ENCODE assay signal across 18 cellular contexts in the genomic region with DNA sequence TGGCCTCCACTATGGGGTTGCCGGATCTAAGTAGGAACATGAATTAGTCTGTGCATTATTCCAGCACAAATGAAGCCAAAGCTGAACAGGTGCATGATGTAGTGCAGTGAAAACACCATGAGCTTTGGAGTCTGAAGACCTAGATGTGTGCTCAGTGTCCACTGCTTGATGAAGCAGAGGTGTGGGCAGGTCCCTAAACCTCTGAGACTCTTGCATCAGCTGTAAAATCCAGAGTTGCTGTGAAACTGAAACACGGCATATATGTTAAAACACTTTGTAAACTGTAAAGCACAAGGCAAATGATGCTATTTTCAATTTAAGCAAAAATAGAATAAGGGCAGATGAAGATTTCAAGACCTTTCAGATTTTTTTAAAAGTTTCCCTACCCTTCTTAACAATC.
DNase-seq lines count a peak whose midpoint lies in the region; ATAC-seq and TF ChIP-seq lines count a peak whose summit lies in the region.
"Had no signal": no experiment of that assay in that cellular context is flagged by ENCODE, and none has a peak within 500 bp of the region (broad histone marks: within the 10 kb centered on the region; RNA-seq: fewer than 3 reads in every experiment).

No MANE protein-coding gene starts in this region.

- no peaks in the 10 kb centered on the region for H3K36me3 Mint-ChIP-seq in activated naive CD4-positive, alpha-beta T cell treated with anti-CD3 and anti-CD28 coated beads, Interleukin-2, amount 10 ng/mL, durations not matched to agents 7 days and 5 days
- H3K36me3 Mint-ChIP-seq: CD8-positive, alpha-beta T cell; naive thymus-derived CD4-positive, alpha-beta T cell had no signal

- H3K27ac Mint-ChIP-seq in activated naive CD4-positive, alpha-beta T cell treated with anti-CD3 and anti-CD28 coated beads, Interleukin-2, amount 10 ng/mL, durations not matched to agents 7 days and 5 days, result no peak overlapping the region
- H3K27ac Mint-ChIP-seq: CD8-positive, alpha-beta T cell; naive thymus-derived CD4-positive, alpha-beta T cell; stimulated activated naive CD8-positive, alpha-beta T cell treated with anti-CD3 and anti-CD28 coated beads, Interleukin-15, amount 100 ng/mL, for 72 hours; T-helper 17 cell had no signal

- H3K4me3 Mint-ChIP-seq in activated naive CD4-positive, alpha-beta T cell treated with anti-CD3 and anti-CD28 coated beads, Interleukin-2, amount 10 ng/mL, durations not matched to agents 7 days and 5 days, result no peak overlapping the region
- H3K4me3 Mint-ChIP-seq: CD8-positive, alpha-beta T cell; naive thymus-derived CD4-positive, alpha-beta T cell; stimulated activated naive CD8-positive, alpha-beta T cell treated with anti-CD3 and anti-CD28 coated beads, Interleukin-15, amount 100 ng/mL, for 72 hours; T-helper 17 cell had no signal

- ATAC-seq in GM19395 (IDR thresholded peaks at IDR 0.05; ENCODE audit: unreplicated experiment) (peak; percentile 57), HG02623 (IDR thresholded peaks at IDR 0.05; ENCODE audit: unreplicated experiment) (peak; percentile 56), HG03432 (IDR thresholded peaks at IDR 0.05; ENCODE audit: unreplicated experiment) (peak; percentile 70), left cardiac atrium (no peak)
- ATAC-seq: CD8-positive, alpha-beta T cell; lower lobe of right lung; naive thymus-derived CD4-positive, alpha-beta T cell; stimulated activated naive CD8-positive, alpha-beta T cell treated with anti-CD3 and anti-CD28 coated beads, Interleukin-15, amount 100 ng/mL, for 72 hours; T-helper 17 cell had no signal

- no peak for TF ChIP-seq CTCF in GM12864 (IDR thresholded peaks at IDR 0.05; ENCODE audit: low read depth, low read length, missing control alignments)

- H3K4me1 Mint-ChIP-seq in activated naive CD4-positive, alpha-beta T cell treated with anti-CD3 and anti-CD28 coated beads, Interleukin-2, amount 10 ng/mL, durations not matched to agents 7 days and 5 days, result no peaks in the 10 kb centered on the region
- H3K4me1 Mint-ChIP-seq: stimulated activated naive CD8-positive, alpha-beta T cell treated with anti-CD3 and anti-CD28 coated beads, Interleukin-15, amount 100 ng/mL, for 72 hours; T-helper 17 cell had no signal

- H3K9me3 Mint-ChIP-seq in activated naive CD4-positive, alpha-beta T cell treated with anti-CD3 and anti-CD28 coated beads, Interleukin-2, amount 10 ng/mL, durations not matched to agents 7 days and 5 days, result no peaks in the 10 kb centered on the region
- H3K9me3 Mint-ChIP-seq: CD8-positive, alpha-beta T cell; naive thymus-derived CD4-positive, alpha-beta T cell; stimulated activated naive CD8-positive, alpha-beta T cell treated with anti-CD3 and anti-CD28 coated beads, Interleukin-15, amount 100 ng/mL, for 72 hours had no signal

- H3K4me3 ChIP-seq in GM12864 (ENCODE audit: low read depth, low read length), result no peak overlapping the region
- H3K4me3 ChIP-seq: lower lobe of right lung had no signal

- CTCF ChIA-PET in activated naive CD4-positive, alpha-beta T cell treated with anti-CD3 and anti-CD28 coated beads, Interleukin-2, amount 10 ng/mL, durations not matched to agents 7 days and 5 days (lab: Charles Lee), result no interaction called here

- DNase-seq in GM12864 (ENCODE audit: low read depth) (peak; percentile 22), left cardiac atrium (no peak), superior temporal gyrus (ENCODE audit: extremely low spot score) (no peak)
- no peak for DNase-seq in activated naive CD4-positive, alpha-beta T cell treated with anti-CD3 and anti-CD28 coated beads, Interleukin-2, amount 10 ng/mL, durations not matched to agents 7 days and 5 days
- DNase-seq in activated CD8-positive, alpha-beta memory T cell treated with anti-CD3 and anti-CD28 coated beads, Interleukin-2, amount 50 U/mL, for 48 hours, result no peak
- DNase-seq: activated effector memory CD4-positive, alpha-beta T cell treated with Interleukin-2 at 50 U/mL for 16 hours; amygdala; CD8-positive, alpha-beta T cell; foreskin melanocyte; lower lobe of right lung; naive thymus-derived CD4-positive, alpha-beta T cell; NCI-H1436 treated with DMSO at 0.1 percent for 48 hours; SHP77 treated with DMSO at 0.1 percent for 48 hours; stimulated activated naive CD8-positive, alpha-beta T cell treated with anti-CD3 and anti-CD28 coated beads, Interleukin-15, amount 100 ng/mL, for 72 hours; T-helper 17 cell had no signal

- H3K27me3 Mint-ChIP-seq in activated naive CD4-positive, alpha-beta T cell treated with anti-CD3 and anti-CD28 coated beads, Interleukin-2, amount 10 ng/mL, durations not matched to agents 7 days and 5 days, result no peaks in the 10 kb centered on the region
- H3K27me3 Mint-ChIP-seq: stimulated activated naive CD8-positive, alpha-beta T cell treated with anti-CD3 and anti-CD28 coated beads, Interleukin-15, amount 100 ng/mL, for 72 hours; T-helper 17 cell had no signal

- intact Hi-C loops in left cardiac atrium (cut with DNase I), result no loop called here

Comparison
In these comparisons a context has a peak if more than half of its experiments do, and no peak if none do; other contexts are left out.
1. ATAC-seq: peak in GM19395 (single experiment), HG02623 (single experiment) and HG03432 (single experiment); none in left cardiac atrium (0 of 2).